ENCODE assay signal across 21 cellular contexts in genomic region chr2:40935349-40935748, GRCh38.
DNase-seq lines count a peak whose midpoint lies in the region; ATAC-seq, FAIRE-seq and TF ChIP-seq lines count a peak whose summit lies in the region.
"Had no signal": no experiment of that assay in that cellular context is flagged by ENCODE, and none has a peak within 500 bp of the region (broad histone marks: within the 10 kb centered on the region; RNA-seq: fewer than 3 reads in every experiment).

No MANE protein-coding gene starts in this region.

- TF ChIP-seq RAD21 in HepG2 (CRISPR knock-in tag; IDR thresholded peaks at IDR 0.05): no peak

- FAIRE-seq in HepG2 (lab: Jason Lieb, UNC): peak; percentile 37
- FAIRE-seq: A204.1, GM12892 had no signal

- CTCF ChIA-PET in HepG2 (lab: Yijun Ruan, JAX; ENCODE audit: low intra/inter-chr PET ratio, low total read pairs): no interaction called here

- TF ChIP-seq CTCF in HepG2 (CRISPR knock-in tag; IDR thresholded peaks at IDR 0.05) (no peak), right lobe of liver (IDR thresholded peaks at IDR 0.05) (no peak), VCaP (conservative IDR thresholded peaks at IDR 0.05) (0 out of 2 replicates have a peak, but pooled peaks have one; percentile 10), type B pancreatic cell (conservative IDR thresholded peaks at IDR 0.05) (peak; percentile 32)

- H3K4me3 ChIP-seq in HepG2 (replicated peaks in 1 of 3; ENCODE audit: insufficient read depth in 1 of 3, low read depth in 2 of 3, low read length in 3 of 3) (no peak overlapping the region), right lobe of liver (no peak overlapping the region)
- H3K4me3 ChIP-seq: MG63 had no signal

- H4K20me1 ChIP-seq in HepG2 (ENCODE audit: insufficient read depth, low read length): no peaks in the 10 kb centered on the region

- H3K4me2 ChIP-seq in HepG2 (ENCODE audit: low read depth, low read length): no peak overlapping the region
- H3K4me2 ChIP-seq: KMS-11 had no signal

- H3K36me3 ChIP-seq in HepG2 (replicated peaks in 1 of 2; ENCODE audit: control insufficient read depth in 1 of 2, insufficient read depth in 2 of 2, low read length in 2 of 2) (no peaks in the 10 kb centered on the region), right lobe of liver (no peaks in the 10 kb centered on the region)
- H3K36me3 ChIP-seq: MG63 had no signal

- no peaks in the 10 kb centered on the region for H3K9me3 Mint-ChIP-seq in type B pancreatic cell
- H3K9me3 Mint-ChIP-seq in activated T-cell treated with anti-CD3 and anti-CD28 coated beads, Interleukin-2, amount 50 U/mL, for 4 hours: peaks cover 3% of the 10 kb centered on the region

- no peaks in the 10 kb centered on the region for H3K36me3 Mint-ChIP-seq in type B pancreatic cell
- H3K36me3 Mint-ChIP-seq in activated T-cell treated with anti-CD3 and anti-CD28 coated beads, Interleukin-2, amount 50 U/mL, for 4 hours (ENCODE audit: insufficient read depth): no peaks in the 10 kb centered on the region
- H3K36me3 Mint-ChIP-seq: CD4-positive, CD25-positive, alpha-beta regulatory T cell had no signal

- H3K27me3 Mint-ChIP-seq in type B pancreatic cell: no peaks in the 10 kb centered on the region
- no peaks in the 10 kb centered on the region for H3K27me3 Mint-ChIP-seq in activated T-cell treated with anti-CD3 and anti-CD28 coated beads, Interleukin-2, amount 50 U/mL, for 4 hours (ENCODE audit: low read depth)
- H3K27me3 Mint-ChIP-seq: CD4-positive, CD25-positive, alpha-beta regulatory T cell had no signal

- TF ChIP-seq EP300 in HepG2 (IDR thresholded peaks at IDR 0.05; ENCODE audit: low read depth in 2 of 2, low read length in 2 of 2) (no peak), HepG2 (CRISPR knock-in tag; IDR thresholded peaks at IDR 0.05; ENCODE audit: borderline replicate concordance) (no peak)

- no peaks in the 10 kb centered on the region for H3K79me2 ChIP-seq in HepG2 (ENCODE audit: insufficient read depth, low read length)

- TF ChIP-seq POLR2A in HepG2 (IDR thresholded peaks at IDR 0.05; ENCODE audit: insufficient read depth in 1 of 2, low read depth in 2 of 2, low read length in 2 of 2): no peak
- no peak for TF ChIP-seq POLR2A in right lobe of liver (IDR thresholded peaks at IDR 0.05)

- no TSS peak for BruUV-seq in HepG2 (replicated peaks; lab: Mats Ljungman, UMichigan)

- no peak overlapping the region for H3K27ac Mint-ChIP-seq in type B pancreatic cell
- H3K27ac Mint-ChIP-seq: CD4-positive, CD25-positive, alpha-beta regulatory T cell; HFFc6 had no signal

- no peaks in the 10 kb centered on the region for H3K4me1 ChIP-seq in HepG2 (ENCODE audit: insufficient read depth, low read length)
- no peaks in the 10 kb centered on the region for H3K4me1 ChIP-seq in right lobe of liver

- H3K27ac ChIP-seq in HepG2 (ENCODE audit: extremely low read length, insufficient read depth, low read length) (no peak overlapping the region), right lobe of liver (no peak overlapping the region), VCaP (no peak overlapping the region)
- H3K27ac ChIP-seq: KMS-11 had no signal

- no peaks in the 10 kb centered on the region for H3K4me1 Mint-ChIP-seq in type B pancreatic cell (ENCODE audit: unreplicated experiment)
- no peaks in the 10 kb centered on the region for H3K4me1 Mint-ChIP-seq in activated T-cell treated with anti-CD3 and anti-CD28 coated beads, Interleukin-2, amount 50 U/mL, for 4 hours (ENCODE audit: low read depth)
- H3K4me1 Mint-ChIP-seq: CD4-positive, CD25-positive, alpha-beta regulatory T cell had no signal

- H3K4me3 Mint-ChIP-seq in type B pancreatic cell: no peak overlapping the region
- no peak overlapping the region for H3K4me3 Mint-ChIP-seq in activated T-cell treated with anti-CD3 and anti-CD28 coated beads, Interleukin-2, amount 50 U/mL, for 4 hours
- H3K4me3 Mint-ChIP-seq: CD4-positive, CD25-positive, alpha-beta regulatory T cell; HFFc6 had no signal

- H3K27me3 ChIP-seq in HepG2 (ENCODE audit: control insufficient read depth in 1 of 2, insufficient read depth in 2 of 2, low read length in 2 of 2) (no peaks in the 10 kb centered on the region), right lobe of liver (no peaks in the 10 kb centered on the region)

- POLR2A ChIA-PET in HepG2 (lab: Yijun Ruan, JAX): no interaction called here

- in situ Hi-C loops in HepG2 (cut with HindIII; ENCODE audit: extremely low pct_ligation_motif_present, low pct_unique_long_range_greater_than_20kb): no loop called here

- no peak overlapping the region for H3K9ac ChIP-seq in HepG2 (ENCODE audit: insufficient read depth, low read depth, low read length)
- H3K9ac ChIP-seq: KMS-11 had no signal

- intact Hi-C loops in HepG2 (cut with micrococcal nuclease; ENCODE audit: unreplicated experiment): no loop called here
- intact Hi-C loops in right lobe of liver (cut with DNase I): no loop called here
- intact Hi-C loops in posterior cingulate gyrus (cut with DNase I): no loop called here

- no peak overlapping the region for H2AFZ ChIP-seq in HepG2 (ENCODE audit: low read length)

- WGBS in HepG2 (ENCODE audit: low lambda C conversion rate): 0% methylated on average over 2 of the region's 2 CpGs
- WGBS in right lobe of liver (ENCODE audit: insufficient coverage, low coverage, low lambda C conversion rate, missing lambda C conversion rate): no CpG with 5 or more reads among the region's 2 CpGs

- DNase-seq in HepG2 (ENCODE audit: low spot score): no peak
- DNase-seq in right lobe of liver: no peak
- peak; percentile 8 for DNase-seq in iPS-NIHi11 (ENCODE audit: low spot score)
- no peak for DNase-seq in type B pancreatic cell (ENCODE audit: extremely low spot score, unreplicated experiment)
- DNase-seq in posterior cingulate gyrus: no peak
- DNase-seq in activated T-cell treated with anti-CD3 and anti-CD28 coated beads, Interleukin-2, amount 50 U/mL, for 4 hours: no peak
- no peak for DNase-seq in AG20443 (ENCODE audit: low spot score)
- DNase-seq: AML-193; Calu3; CD4-positive, CD25-positive, alpha-beta regulatory T cell; HFFc6; MG63; NCI-H1092 treated with DMSO at 0.1 percent for 48 hours; NCI-H187; NCI-H2171; NCI-H446 treated with DMSO at 0.1 percent for 48 hours; SIG-M5 had no signal

- H3K9me3 ChIP-seq in HepG2 (ENCODE audit: low read length) (no peaks in the 10 kb centered on the region), right lobe of liver (no peaks in the 10 kb centered on the region)
- H3K9me3 ChIP-seq: MG63 had no signal

- ATAC-seq in HepG2 (peak; percentile 75), right lobe of liver (no peak)
- no peak for ATAC-seq in activated T-cell treated with anti-CD3 and anti-CD28 coated beads, Interleukin-2, amount 50 U/mL, for 4 hours

TF ChIP-seq in HepG2, 621 proteins besides CTCF, POLR2A, EP300 and RAD21:
- TF ChIP-seq ELF1 (CRISPR knock-in tag; IDR thresholded peaks at IDR 0.05) (no peak), PAF1 (CRISPR knock-in tag; IDR thresholded peaks at IDR 0.05) (no peak), MEF2D (CRISPR knock-in tag; IDR thresholded peaks at IDR 0.05) (no peak), SCMH1 (CRISPR knock-in tag; IDR thresholded peaks at IDR 0.05; ENCODE audit: borderline replicate concordance) (no peak), WIZ (CRISPR knock-in tag; IDR thresholded peaks at IDR 0.05) (no peak), SMC3 (IDR thresholded peaks at IDR 0.05; ENCODE audit: low read length) (no peak), ZNF562 (CRISPR knock-in tag; IDR thresholded peaks at IDR 0.05; ENCODE audit: borderline replicate concordance) (no peak), DMAP1 (CRISPR knock-in tag; IDR thresholded peaks at IDR 0.05) (no peak), IRF9 (CRISPR knock-in tag; IDR thresholded peaks at IDR 0.05; ENCODE audit: borderline replicate concordance) (no peak), TRAFD1 (CRISPR knock-in tag; IDR thresholded peaks at IDR 0.05; ENCODE audit: borderline replicate concordance) (no peak), TFE3 (CRISPR knock-in tag; IDR thresholded peaks at IDR 0.05) (no peak), MIXL1 (CRISPR knock-in tag; IDR thresholded peaks at IDR 0.05) (no peak), KDM4B (CRISPR knock-in tag; IDR thresholded peaks at IDR 0.05) (no peak)

Comparison
In these comparisons a context has a peak if more than half of its experiments do, and no peak if none do; other contexts are left out.
1. CTCF ChIP-seq: peak in VCaP (single experiment) and type B pancreatic cell (single experiment); none in HepG2 (single experiment) and right lobe of liver (0 of 4).